ENCODE assay signal across 7 cellular contexts in genomic region chr19:40842012-40842411, GRCh38. TPM values are rescaled to one million over a fixed set of nuclear protein-coding genes. Genes with fewer than 3 reads are reported as not detected.
"Had no signal": no experiment of that assay in that cellular context is flagged by ENCODE, and none has a peak within 500 bp of the region (broad histone marks: within the 10 kb centered on the region; RNA-seq: fewer than 3 reads in every experiment).

No MANE protein-coding gene starts in this region.

RNA-seq across cellular contexts. Expression of gene CYP2A6, which starts 8.2 kb away (rescaled TPM):
- total RNA-seq: GM23248, GM23338, H1, H4, H7, HFFc6 had no signal
- polyA plus RNA-seq: GM23248 had no signal

RNA-seq across cellular contexts. Expression of gene CYP2A7, which starts 40.0 kb away (rescaled TPM):
- total RNA-seq: GM23248, GM23338, H1, H4, H7, H9, HFFc6 had no signal
- polyA plus RNA-seq: GM23248, GM23338 had no signal
